ENCODE assay signal across 14 cellular contexts in the genomic region with DNA sequence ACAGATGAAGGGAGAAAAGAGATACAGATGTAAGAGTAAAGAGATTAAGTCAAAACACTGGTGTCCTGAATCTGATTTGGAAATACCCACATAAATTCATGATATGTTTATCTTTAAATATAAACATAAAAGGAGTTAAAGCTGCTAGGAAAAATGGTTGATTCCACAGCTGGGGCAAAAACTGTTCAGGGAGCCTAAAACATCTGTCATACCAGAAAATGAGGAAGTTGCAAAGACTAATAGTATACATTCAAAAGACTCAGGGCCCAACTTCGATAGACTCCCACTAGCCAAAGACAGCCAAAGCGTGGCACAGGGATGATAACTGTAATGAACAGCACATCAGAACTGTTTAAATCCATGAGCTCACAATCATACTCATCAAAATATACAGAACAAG.
DNase-seq lines count a peak whose midpoint lies in the region; ATAC-seq and TF ChIP-seq lines count a peak whose summit lies in the region.
"Had no signal": no experiment of that assay in that cellular context is flagged by ENCODE, and none has a peak within 500 bp of the region (broad histone marks: within the 10 kb centered on the region; RNA-seq: fewer than 3 reads in every experiment).

No MANE protein-coding gene starts in this region.

- H3K4me1 ChIP-seq in PC-9 (replicated peaks; ENCODE audit: insufficient read depth): 0 out of 2 replicates have a peak, but pooled peaks cover 9% of the 10 kb centered on the region

- no peak overlapping the region for H3K27ac Mint-ChIP-seq in osteocyte (ENCODE audit: unreplicated experiment)
- H3K27ac Mint-ChIP-seq: natural killer cell had no signal

- no peak overlapping the region for H3K27ac ChIP-seq in PC-9

- no peak overlapping the region for H2AFZ ChIP-seq in PC-9

- no peaks in the 10 kb centered on the region for H3K27me3 Mint-ChIP-seq in osteocyte (ENCODE audit: unreplicated experiment)

- H3K36me3 ChIP-seq in PC-9 (ENCODE audit: low read depth): no peaks in the 10 kb centered on the region

- H3K9me3 ChIP-seq in PC-9 (ENCODE audit: insufficient read depth, low read depth): no peaks in the 10 kb centered on the region

- no peaks in the 10 kb centered on the region for H3K27me3 ChIP-seq in PC-9 (ENCODE audit: insufficient read depth, low read depth)

- no peak overlapping the region for H3K4me2 ChIP-seq in PC-9

- no TSS peak for BruUV-seq in PC-9 (replicated peaks; lab: Mats Ljungman, UMichigan)

- no peaks in the 10 kb centered on the region; the same call in 1 of the 2 replicates for H3F3A ChIP-seq in PC-9 (ENCODE audit: insufficient read depth, low read depth)

- TF ChIP-seq CTCF in osteocyte (IDR thresholded peaks at IDR 0.05) (no peak), PC-9 (conservative IDR thresholded peaks at IDR 0.05) (no peak)

- no peak overlapping the region for H3K4me3 ChIP-seq in PC-9

- CTCF ChIA-PET in PC-9 (lab: Charles Lee): no interaction called here

- intact Hi-C loops in PC-9 (cut with micrococcal nuclease; ENCODE audit: unreplicated experiment): no loop called here

- no peaks in the 10 kb centered on the region for H4K20me1 ChIP-seq in PC-9 (ENCODE audit: insufficient read depth)

- H3K4me3 Mint-ChIP-seq in osteocyte (ENCODE audit: unreplicated experiment): no peak overlapping the region
- H3K4me3 Mint-ChIP-seq: natural killer cell had no signal

- POLR2A ChIA-PET in PC-9 (lab: Charles Lee; ENCODE audit: unreplicated experiment): no interaction called here

- no peaks in the 10 kb centered on the region for H3K36me3 Mint-ChIP-seq in osteocyte (ENCODE audit: unreplicated experiment)
- H3K36me3 Mint-ChIP-seq: natural killer cell had no signal

- H3K9me3 Mint-ChIP-seq in osteocyte (ENCODE audit: unreplicated experiment): no peaks in the 10 kb centered on the region
- H3K9me3 Mint-ChIP-seq: natural killer cell had no signal

- peak; percentile 58 for ATAC-seq in GM19372 (IDR thresholded peaks at IDR 0.05; ENCODE audit: low read depth, unreplicated experiment)
- peak; percentile 48 for ATAC-seq in HG02840 (IDR thresholded peaks at IDR 0.05; ENCODE audit: low FRiP score, unreplicated experiment)
- ATAC-seq in activated CD4-positive, CD25-positive, alpha-beta regulatory T cell treated with anti-CD3 and anti-CD28 coated beads, Interleukin-2, amount 50 U/mL, for 24 hours: no peak
- ATAC-seq: natural killer cell had no signal

- H3K9me2 ChIP-seq in PC-9 (ENCODE audit: insufficient read depth): no peaks in the 10 kb centered on the region

- H3K4me1 Mint-ChIP-seq in osteocyte (ENCODE audit: unreplicated experiment): peaks cover 14% of the 10 kb centered on the region

- DNase-seq in NAMALWA (ENCODE audit: low spot score): peak; percentile 84
- peak; percentile 1 for DNase-seq in osteocyte (ENCODE audit: extremely low spot score, unreplicated experiment)
- no peak for DNase-seq in PC-9
- DNase-seq in NCI-H187 (lab: John Stamatoyannopoulos, UW): no peak
- no peak for DNase-seq in NCI-H774 (lab: John Stamatoyannopoulos, UW)
- DNase-seq: activated CD4-positive, alpha-beta T cell treated with anti-CD3 and anti-CD28 coated beads, Interleukin-2, amount 50 U/mL, for 48 hours; DND-41; H7; natural killer cell; stimulated activated CD4-positive, alpha-beta T cell treated with anti-CD3 and anti-CD28 coated beads, Interleukin-4, amount 100 ng/mL, for 4 hours; trophoblast cell had no signal

- H3K79me2 ChIP-seq in PC-9 (ENCODE audit: low read depth): no peaks in the 10 kb centered on the region

Comparison
In these comparisons a context has a peak if more than half of its experiments do, and no peak if none do; other contexts are left out.
1. ATAC-seq: peak in GM19372 (single experiment) and HG02840 (single experiment); none in activated CD4-positive, CD25-positive, alpha-beta regulatory T cell treated with anti-CD3 and anti-CD28 coated beads, Interleukin-2, amount 50 U/mL, for 24 hours (0 of 2).
2. DNase-seq: peak in NAMALWA (single experiment) and osteocyte (single experiment); none in PC-9 (0 of 2), NCI-H187 (0 of 2) and NCI-H774 (single experiment).